12 cellular contexts compared by ENCODE assay signal in genomic region chr22:37293172-37293571, GRCh38. TPM values are rescaled to one million over a fixed set of nuclear protein-coding genes. Genes with fewer than 3 reads are reported as not detected.
"Had no signal": no experiment of that assay in that cellular context is flagged by ENCODE, and none has a peak within 500 bp of the region (broad histone marks: within the 10 kb centered on the region; RNA-seq: fewer than 3 reads in every experiment).

No MANE protein-coding gene starts in this region.

- ATAC-seq: gastroesophageal sphincter, left lung had no signal

- H3K9me3 Mint-ChIP-seq: activated T-helper 2 cell treated with anti-CD3 and anti-CD28 coated beads, Interferon-gamma antibody, Interleukin-2, Interleukin-4, amounts not matched to agents 10 μg/mL and 5 μg/mL and 100 μg/mL, durations not matched to agents 14 hours and 24 hours and 36 hours had no signal

- DNase-seq: colonic mucosa; effector CD4-positive, alpha-beta T cell; mesenchymal stem cell; posterior cingulate gyrus; small intestine; SW 1271; T1000; trophoblast cell had no signal

- H3K27ac Mint-ChIP-seq: activated T-helper 2 cell treated with anti-CD3 and anti-CD28 coated beads, Interferon-gamma antibody, Interleukin-2, Interleukin-4, amounts not matched to agents 10 μg/mL and 5 μg/mL and 100 μg/mL, durations not matched to agents 14 hours and 24 hours and 36 hours had no signal

RNA-seq across cellular contexts. Expression of gene CYTH4, which starts 10.9 kb away (rescaled TPM):
- total RNA-seq: cardiac muscle cell had no signal
